ENCODE assay signal across 19 cellular contexts in the genomic region with DNA sequence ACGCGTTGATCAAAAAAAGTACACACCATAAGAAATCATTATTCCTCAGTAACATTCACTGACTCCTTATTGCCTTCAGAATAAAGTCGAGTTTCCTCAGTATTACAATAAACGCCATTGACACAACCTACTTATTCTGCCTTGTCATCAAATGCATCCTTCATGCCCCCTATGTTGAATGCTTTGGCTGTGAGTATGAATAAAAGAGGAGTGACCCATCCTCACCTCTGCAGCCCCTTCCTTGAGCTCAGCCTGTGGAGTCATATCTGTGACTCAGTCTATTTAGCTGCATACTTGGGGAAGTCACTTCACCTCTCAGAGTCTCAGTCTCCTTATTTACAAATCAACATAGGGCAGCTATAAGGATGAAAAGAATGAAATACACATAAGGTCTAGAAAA.
DNase-seq lines count a peak whose midpoint lies in the region; ATAC-seq and TF ChIP-seq lines count a peak whose summit lies in the region.
"Had no signal": no experiment of that assay in that cellular context is flagged by ENCODE, and none has a peak within 500 bp of the region (broad histone marks: within the 10 kb centered on the region; RNA-seq: fewer than 3 reads in every experiment).

No MANE protein-coding gene starts in this region.

- H2AFZ ChIP-seq in IMR-90 (replicated peaks; ENCODE audit: low read length, poor library complexity), result no peak overlapping the region

- H3K23ac ChIP-seq in IMR-90 (ENCODE audit: low read depth, low read length), result no peak overlapping the region

- no peak for TF ChIP-seq POLR2A in IMR-90 (IDR thresholded peaks at IDR 0.05; ENCODE audit: low read depth, low read length)

- H3K4me1 ChIP-seq in IMR-90 (ENCODE audit: control insufficient read depth, insufficient read depth, low read length), result peaks cover 2% of the 10 kb centered on the region; the same call in 1 of the 2 replicates
- H3K4me1 ChIP-seq in foreskin keratinocyte, result no peaks in the 10 kb centered on the region
- peaks cover 23 to 52% of the 10 kb centered on the region in 2 donors for H3K4me1 ChIP-seq in ascending aorta

- H2AK5ac ChIP-seq in IMR-90 (ENCODE audit: low read depth, low read length), result no peak overlapping the region

- H3K27me3 ChIP-seq in IMR-90 (ENCODE audit: control insufficient read depth, insufficient read depth, low read length) (no peaks in the 10 kb centered on the region), foreskin keratinocyte (no peaks in the 10 kb centered on the region), ascending aorta (no peaks in the 10 kb centered on the region)

- H2BK5ac ChIP-seq in IMR-90 (ENCODE audit: low read depth, low read length, poor library complexity, severe bottlenecking), result no peak overlapping the region

- no peak overlapping the region for H3K4me3 ChIP-seq in IMR-90 (ENCODE audit: insufficient read depth, low read depth, low read length)
- no peak overlapping the region for H3K4me3 ChIP-seq in ascending aorta
- H3K4me3 ChIP-seq: thoracic aorta had no signal

- no TSS peak for BruUV-seq in IMR-90 (replicated peaks; lab: Mats Ljungman, UMichigan)

- dilution Hi-C loops in IMR-90 (cut with HindIII; ENCODE audit: low sequenced_read_pairs, unreplicated experiment), result no loop called here

- DNase-seq in Daoy (ENCODE audit: low read depth) (peak; percentile 30), IMR-90 (peak; percentile 68), astrocyte of the hippocampus (ENCODE audit: low read depth, low spot score) (peak; percentile 37), foreskin keratinocyte (peak in 1 of 2 donors; percentile 15), ascending aorta (ENCODE audit: low spot score in 2 of 2) (no peak), NCI-H1436 (lab: John Stamatoyannopoulos, UW) (no peak), activated gamma-delta T cell (lab: John Stamatoyannopoulos, UW) (no peak)
- DNase-seq: activated CD8-positive, alpha-beta T cell treated with anti-CD3 and anti-CD28 coated beads, Interleukin-2, amount 10 ng/mL, durations not matched to agents 7 days and 5 days; activated effector memory CD4-positive, alpha-beta T cell treated with Interleukin-2 at 50 U/mL for 16 hours; activated naive CD8-positive, alpha-beta T cell treated with anti-CD3 and anti-CD28 coated beads, Interleukin-2, amount 10 ng/mL, durations not matched to agents 7 days and 5 days; CD8-positive, alpha-beta T cell; effector memory CD4-positive, alpha-beta T cell; NCI-H1417 treated with DMSO at 0.1 percent for 48 hours; NCI-H446 treated with DMSO at 0.1 percent for 48 hours; posterior cingulate gyrus; stimulated activated CD4-positive, alpha-beta T cell treated with anti-CD3 and anti-CD28 coated beads, Interleukin-15, amount 100 ng/mL, for 24 hours had no signal

- no peak overlapping the region for H2BK15ac ChIP-seq in IMR-90 (ENCODE audit: low read depth, low read length)

- no peak overlapping the region for H2AK9ac ChIP-seq in IMR-90 (replicated peaks; ENCODE audit: low read depth, low read length, poor library complexity)

- peak; percentile 51; the same call in 1 of the 2 replicates for ATAC-seq in IMR-90 (ENCODE audit: low read depth)
- peak; percentile 28 for ATAC-seq in foreskin keratinocyte
- ATAC-seq in HG02678 (IDR thresholded peaks at IDR 0.05; ENCODE audit: unreplicated experiment), result no peak
- ATAC-seq: activated CD8-positive, alpha-beta T cell treated with anti-CD3 and anti-CD28 coated beads, Interleukin-2, amount 10 ng/mL, durations not matched to agents 7 days and 5 days; CD8-positive, alpha-beta T cell; sciatic nerve had no signal

- H3K9ac ChIP-seq in IMR-90 (ENCODE audit: low read depth, low read length), result no peak overlapping the region

- H3K27ac ChIP-seq in IMR-90 (ENCODE audit: insufficient read depth, low read length), result no peak overlapping the region
- H3K27ac ChIP-seq in foreskin keratinocyte, result no peak overlapping the region
- no peak overlapping the region for H3K27ac ChIP-seq in ascending aorta

- CTCF ChIA-PET in IMR-90 (lab: Yijun Ruan, JAX), result no interaction called here

- no peak overlapping the region for H2BK20ac ChIP-seq in IMR-90 (ENCODE audit: low read depth, low read length)

- H3K4me2 ChIP-seq in IMR-90 (ENCODE audit: low read depth, low read length), result no peak overlapping the region

- no peak overlapping the region for H3K4ac ChIP-seq in IMR-90 (ENCODE audit: low read depth, low read length)

- H4K5ac ChIP-seq in IMR-90 (ENCODE audit: low read depth, low read length), result no peak overlapping the region

- no peak overlapping the region for H2BK120ac ChIP-seq in IMR-90 (ENCODE audit: low read depth, low read length)

- TF ChIP-seq CTCF in IMR-90 (conservative IDR thresholded peaks at IDR 0.05; ENCODE audit: low read depth, low read length), result no peak
- no peak for TF ChIP-seq CTCF in foreskin keratinocyte (conservative IDR thresholded peaks at IDR 0.05)
- TF ChIP-seq CTCF in ascending aorta (IDR thresholded peaks at IDR 0.05), result no peak

- no peak overlapping the region for H3K14ac ChIP-seq in IMR-90 (replicated peaks; ENCODE audit: low read depth, low read length)

- H4K20me1 ChIP-seq in IMR-90 (ENCODE audit: insufficient read depth, low read length), result no peaks in the 10 kb centered on the region

- in situ Hi-C loops in IMR-90 (cut with MboI; ENCODE audit: low sequenced_read_pairs), result no loop called here

- no peak for TF ChIP-seq RAD21 in IMR-90 (IDR thresholded peaks at IDR 0.05; ENCODE audit: low read length)

- H3K9me1 ChIP-seq in IMR-90 (ENCODE audit: insufficient read depth, low read length), result peaks cover 7% of the 10 kb centered on the region; the same call in 1 of the 2 replicates

- intact Hi-C loops in IMR-90 (cut with micrococcal nuclease) (no loop called here), ascending aorta (cut with DNase I) (no loop called here)

- no peak overlapping the region for H3K56ac ChIP-seq in IMR-90 (ENCODE audit: extremely low read depth, insufficient read depth, low read length)

- no peaks in the 10 kb centered on the region for H3K9me3 ChIP-seq in IMR-90 (ENCODE audit: control insufficient read depth, insufficient read depth, low read length)
- no peaks in the 10 kb centered on the region for H3K9me3 ChIP-seq in ascending aorta
- H3K9me3 ChIP-seq: thoracic aorta had no signal

- H3K79me1 ChIP-seq in IMR-90 (ENCODE audit: low read depth in 1 of 2, low read length in 2 of 2), result peaks cover 5 to 8% of the 10 kb centered on the region in 2 experiments; a peak in 3 of 4 replicates

- no peak overlapping the region for H4K8ac ChIP-seq in IMR-90 (ENCODE audit: low read depth in 2 of 2, low read length in 2 of 2)

- WGBS in IMR-90 (ENCODE audit: extremely low coverage in 2 of 2, insufficient read length in 1 of 2), 2 experiments, result 100% methylated on average over 2 of the region's 4 CpGs; no CpG with 5 or more reads in 1 of the 2 experiments

- POLR2A ChIA-PET in IMR-90 (lab: Charles Lee; ENCODE audit: unreplicated experiment), result no interaction called here

- H3K36me3 ChIP-seq in IMR-90 (ENCODE audit: control insufficient read depth, insufficient read depth, low read length) (peaks cover 3% of the 10 kb centered on the region; the same call in 1 of the 2 replicates), ascending aorta (peaks cover 0 to 10% of the 10 kb centered on the region in 2 donors)

- no peak overlapping the region for H3K18ac ChIP-seq in IMR-90 (ENCODE audit: low read depth, low read length)

- no peak overlapping the region for H4K91ac ChIP-seq in IMR-90 (ENCODE audit: insufficient read depth, low read depth, low read length)

TF ChIP-seq in IMR-90, 13 proteins besides CTCF, POLR2A, EP300 and RAD21:
- TF ChIP-seq SMC3 (IDR thresholded peaks at IDR 0.05; ENCODE audit: low read depth, low read length) (no peak), RFX5 (IDR thresholded peaks at IDR 0.05; ENCODE audit: low read depth, low read length) (no peak), NFE2L2 (IDR thresholded peaks at IDR 0.05; ENCODE audit: low read depth, low read length) (peak; percentile 53; the same call in 1 of the 2 replicates), RCOR1 (IDR thresholded peaks at IDR 0.05; ENCODE audit: insufficient replicate concordance, low read length) (no peak), MAFK (IDR thresholded peaks at IDR 0.05; ENCODE audit: low read depth, low read length) (peak; percentile 84), MXI1 (IDR thresholded peaks at IDR 0.05; ENCODE audit: borderline replicate concordance, low read depth, low read length) (no peak), MAZ (IDR thresholded peaks at IDR 0.05; ENCODE audit: borderline replicate concordance, low read depth, low read length) (no peak)
- TF ChIP-seq, protein P1, sequence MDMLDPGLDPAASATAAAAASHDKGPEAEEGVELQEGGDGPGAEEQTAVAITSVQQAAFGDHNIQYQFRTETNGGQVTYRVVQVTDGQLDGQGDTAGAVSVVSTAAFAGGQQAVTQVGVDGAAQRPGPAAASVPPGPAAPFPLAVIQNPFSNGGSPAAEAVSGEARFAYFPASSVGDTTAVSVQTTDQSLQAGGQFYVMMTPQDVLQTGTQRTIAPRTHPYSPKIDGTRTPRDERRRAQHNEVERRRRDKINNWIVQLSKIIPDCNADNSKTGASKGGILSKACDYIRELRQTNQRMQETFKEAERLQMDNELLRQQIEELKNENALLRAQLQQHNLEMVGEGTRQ (IDR thresholded peaks at IDR 0.05; ENCODE audit: low read depth, low read length), result no peak

Comparison
In these comparisons a context has a peak if more than half of its experiments do, and no peak if none do; other contexts are left out.
1. DNase-seq: peak in Daoy (single experiment), IMR-90 (single experiment) and astrocyte of the hippocampus (single experiment); none in ascending aorta (0 of 2), NCI-H1436 (single experiment) and activated gamma-delta T cell (single experiment).